ENCODE assay signal across 8 cellular contexts in genomic region chr14:59161571-59162175, GRCh38. TPM values are rescaled to one million over a fixed set of nuclear protein-coding genes. Genes with fewer than 3 reads are reported as not detected.
DNase-seq lines count a peak whose midpoint lies in the region; ATAC-seq, FAIRE-seq and TF ChIP-seq lines count a peak whose summit lies in the region.

No MANE protein-coding gene starts in this region.

- H3K14ac ChIP-seq in IMR-90 (replicated peaks; ENCODE audit: low read depth, low read length), result no peak overlapping the region

- no peak for TF ChIP-seq EP300 in suprapubic skin (IDR thresholded peaks at IDR 0.05)

- H3K4me1 ChIP-seq in IMR-90 (ENCODE audit: control insufficient read depth, insufficient read depth, low read length) (peaks cover 4% of the 10 kb centered on the region), mucosa of descending colon (ENCODE audit: low read depth) (no peaks in the 10 kb centered on the region), suprapubic skin (no peaks in the 10 kb centered on the region)

- H2BK20ac ChIP-seq in IMR-90 (ENCODE audit: low read depth, low read length), result peak overlapping the region; percentile 7; the same call in 1 of the 2 replicates

- FAIRE-seq in RCC 7860 (lab: Jason Lieb, UNC), result no peak

- DNase-seq in SKM-1 treated with dmso at 0.1 percent for 144 hours (lab: John Stamatoyannopoulos, UW; ENCODE audit: unreplicated experiment), result peak; percentile 23
- no peak for DNase-seq in SKM-1 (lab: John Stamatoyannopoulos, UW; ENCODE audit: unreplicated experiment)
- DNase-seq in IMR-90, result peak; percentile 71
- DNase-seq in central memory CD4-positive, alpha-beta T cell, result peak; percentile 32
- no peak for DNase-seq in mucosa of descending colon
- no peak for DNase-seq in RCC 7860 (ENCODE audit: low spot score)
- no peak for DNase-seq in suprapubic skin (ENCODE audit: low spot score in 2 of 2)
- DNase-seq in OCI-M1 (lab: John Stamatoyannopoulos, UW), result no peak

- BruUV-seq in IMR-90 (replicated peaks; lab: Mats Ljungman, UMichigan), result no TSS peak

- no peak for TF ChIP-seq POLR2A in IMR-90 (IDR thresholded peaks at IDR 0.05; ENCODE audit: low read depth, low read length)
- no peak for TF ChIP-seq POLR2A in suprapubic skin (IDR thresholded peaks at IDR 0.05)

- peak overlapping the region; percentile 70 for H2AFZ ChIP-seq in IMR-90 (replicated peaks; ENCODE audit: low read length, poor library complexity)

- H2AK5ac ChIP-seq in IMR-90 (ENCODE audit: low read depth, low read length), result no peak overlapping the region

- in situ Hi-C loops in IMR-90 (cut with MboI; ENCODE audit: low sequenced_read_pairs), result no loop called here

- H3K23ac ChIP-seq in IMR-90 (ENCODE audit: low read depth, low read length), result no peak overlapping the region

- H4K8ac ChIP-seq in IMR-90 (ENCODE audit: low read depth in 2 of 2, low read length in 2 of 2), result 0 out of 4 replicates have a peak overlapping the region, but pooled peaks of 1 of the 2 experiments have one; percentile 11

- TF ChIP-seq CTCF in IMR-90 (conservative IDR thresholded peaks at IDR 0.05; ENCODE audit: low read depth, low read length) (no peak), mucosa of descending colon (IDR thresholded peaks at IDR 0.05) (no peak), suprapubic skin (IDR thresholded peaks at IDR 0.05) (no peak)

- peaks cover 16% of the 10 kb centered on the region for H3K27me3 ChIP-seq in IMR-90 (ENCODE audit: control insufficient read depth, insufficient read depth, low read length)
- H3K27me3 ChIP-seq in suprapubic skin, result no peaks in the 10 kb centered on the region

- peak overlapping the region; percentile 15; the same call in 1 of the 2 replicates for H3K4me3 ChIP-seq in IMR-90 (ENCODE audit: insufficient read depth, low read depth, low read length)
- H3K4me3 ChIP-seq in mucosa of descending colon, result no peak overlapping the region
- H3K4me3 ChIP-seq in suprapubic skin, result no peak overlapping the region

- no peak overlapping the region for H3K18ac ChIP-seq in IMR-90 (ENCODE audit: low read depth, low read length)

- no peak overlapping the region for H3K56ac ChIP-seq in IMR-90 (ENCODE audit: extremely low read depth, insufficient read depth, low read length)

- intact Hi-C loops in IMR-90 (cut with micrococcal nuclease), result no loop called here
- intact Hi-C loops in mucosa of descending colon (cut with DNase I, micrococcal nuclease), result no loop called here

- no peak overlapping the region for H2AK9ac ChIP-seq in IMR-90 (replicated peaks; ENCODE audit: low read depth, low read length, poor library complexity)

- dilution Hi-C loops in IMR-90 (cut with HindIII; ENCODE audit: low sequenced_read_pairs, unreplicated experiment), result no loop called here

- no peak overlapping the region for H2BK120ac ChIP-seq in IMR-90 (ENCODE audit: low read depth, low read length)

- no peaks in the 10 kb centered on the region for H3K36me3 ChIP-seq in IMR-90 (ENCODE audit: control insufficient read depth, insufficient read depth, low read length)
- H3K36me3 ChIP-seq in mucosa of descending colon (ENCODE audit: low read depth), result no peaks in the 10 kb centered on the region
- H3K36me3 ChIP-seq in suprapubic skin, result no peaks in the 10 kb centered on the region

- H4K20me1 ChIP-seq in IMR-90 (ENCODE audit: insufficient read depth, low read length), result no peaks in the 10 kb centered on the region

- no peak overlapping the region for H2BK5ac ChIP-seq in IMR-90 (ENCODE audit: low read depth, low read length, poor library complexity, severe bottlenecking)

- WGBS in IMR-90 (ENCODE audit: extremely low coverage in 2 of 2, insufficient read length in 1 of 2), 2 experiments, result 89% methylated on average over 1 of the region's 7 CpGs; no CpG with 5 or more reads in 1 of the 2 experiments
- WGBS in suprapubic skin, result 64% methylated on average over 7 of the region's 7 CpGs

- peaks cover 4% of the 10 kb centered on the region; the same call in 1 of the 2 replicates for H3K9me1 ChIP-seq in IMR-90 (ENCODE audit: insufficient read depth, low read length)

- CTCF ChIA-PET in IMR-90 (lab: Yijun Ruan, JAX), result interaction anchor here (0.6 kb wide), 1 partner anchor 30 kb away, joined by 5 read pairs; no protein-coding TSS in a partner anchor

- H3K4me2 ChIP-seq in IMR-90 (ENCODE audit: low read depth, low read length), result peak overlapping the region; percentile 66

- H3K4ac ChIP-seq in IMR-90 (ENCODE audit: low read depth, low read length), result no peak overlapping the region

- H3K9ac ChIP-seq in IMR-90 (ENCODE audit: low read depth, low read length), result no peak overlapping the region

- TF ChIP-seq RAD21 in IMR-90 (IDR thresholded peaks at IDR 0.05; ENCODE audit: low read length), result no peak

- H2BK15ac ChIP-seq in IMR-90 (ENCODE audit: low read depth, low read length), result no peak overlapping the region

- POLR2A ChIA-PET in IMR-90 (lab: Charles Lee; ENCODE audit: unreplicated experiment), result interaction anchor here (0.5 kb wide), 1 partner anchor 51 kb away, joined by 5 read pairs; no protein-coding TSS in a partner anchor

- no peak overlapping the region; the same call in 1 of the 2 replicates for H4K5ac ChIP-seq in IMR-90 (ENCODE audit: low read depth, low read length)

- H4K91ac ChIP-seq in IMR-90 (ENCODE audit: insufficient read depth, low read depth, low read length), result no peak overlapping the region

- peak; percentile 40; the same call in 1 of the 2 replicates for ATAC-seq in IMR-90 (ENCODE audit: low read depth)
- peak; percentile 55 for ATAC-seq in mucosa of descending colon

- H3K27ac ChIP-seq in IMR-90 (ENCODE audit: insufficient read depth, low read length) (no peak overlapping the region), suprapubic skin (no peak overlapping the region)

- no peaks in the 10 kb centered on the region for H3K79me1 ChIP-seq in IMR-90 (ENCODE audit: low read depth in 1 of 2, low read length in 2 of 2)

- H3K9me3 ChIP-seq in IMR-90 (ENCODE audit: control insufficient read depth, insufficient read depth, low read length), result peaks cover 3% of the 10 kb centered on the region; the same call in 1 of the 2 replicates
- no peaks in the 10 kb centered on the region for H3K9me3 ChIP-seq in mucosa of descending colon
- H3K9me3 ChIP-seq in suprapubic skin, result no peaks in the 10 kb centered on the region

TF ChIP-seq in IMR-90, 13 proteins besides CTCF, POLR2A, EP300 and RAD21:
- TF ChIP-seq MXI1 (IDR thresholded peaks at IDR 0.05; ENCODE audit: borderline replicate concordance, low read depth, low read length), result no peak
- no peak for TF ChIP-seq SMC3 (IDR thresholded peaks at IDR 0.05; ENCODE audit: low read depth, low read length)
- TF ChIP-seq ELK1 (IDR thresholded peaks at IDR 0.05; ENCODE audit: borderline replicate concordance, low read depth, low read length), result no peak
- peak; percentile 88 for TF ChIP-seq CEBPB (IDR thresholded peaks at IDR 0.05; ENCODE audit: low read depth, low read length)

RNA-seq across cellular contexts. Expression of gene DAAM1, which starts 26.8 kb away (rescaled TPM):
- 5.4 and 10.3 TPM in 2 replicates for total RNA-seq in IMR-90 (2012; rRNA removed)
- 3.5 and 4.8 TPM in 2 replicates for polyA plus RNA-seq in IMR-90 (2012; rRNA removed)
- polyA plus RNA-seq in IMR-90 (2012; cell fraction: cytosol; rRNA removed), result 0.53 and 1.7 TPM in 2 replicates
- polyA plus RNA-seq in IMR-90 (2012; cell fraction: nucleus; rRNA removed; ENCODE audit: low replicate concordance), result 1.3 and 12.2 TPM in 2 replicates
- total RNA-seq in mucosa of descending colon, result 10 to 100 TPM; 41.0 to 85.4 (median 49.6) TPM
- 100 to 1,000 TPM; 103 to 196 (median 171) TPM for total RNA-seq in suprapubic skin

Comparison
In these comparisons a context has a peak if more than half of its experiments do, and no peak if none do; other contexts are left out.
1. DNase-seq: peak in SKM-1 treated with dmso at 0.1 percent for 144 hours (single experiment), IMR-90 (single experiment) and central memory CD4-positive, alpha-beta T cell (single experiment); none in SKM-1 (single experiment), mucosa of descending colon (0 of 3), RCC 7860 (single experiment), suprapubic skin (0 of 2) and OCI-M1 (single experiment).